ENCODE assay signal across 20 cellular contexts in the genomic region with DNA sequence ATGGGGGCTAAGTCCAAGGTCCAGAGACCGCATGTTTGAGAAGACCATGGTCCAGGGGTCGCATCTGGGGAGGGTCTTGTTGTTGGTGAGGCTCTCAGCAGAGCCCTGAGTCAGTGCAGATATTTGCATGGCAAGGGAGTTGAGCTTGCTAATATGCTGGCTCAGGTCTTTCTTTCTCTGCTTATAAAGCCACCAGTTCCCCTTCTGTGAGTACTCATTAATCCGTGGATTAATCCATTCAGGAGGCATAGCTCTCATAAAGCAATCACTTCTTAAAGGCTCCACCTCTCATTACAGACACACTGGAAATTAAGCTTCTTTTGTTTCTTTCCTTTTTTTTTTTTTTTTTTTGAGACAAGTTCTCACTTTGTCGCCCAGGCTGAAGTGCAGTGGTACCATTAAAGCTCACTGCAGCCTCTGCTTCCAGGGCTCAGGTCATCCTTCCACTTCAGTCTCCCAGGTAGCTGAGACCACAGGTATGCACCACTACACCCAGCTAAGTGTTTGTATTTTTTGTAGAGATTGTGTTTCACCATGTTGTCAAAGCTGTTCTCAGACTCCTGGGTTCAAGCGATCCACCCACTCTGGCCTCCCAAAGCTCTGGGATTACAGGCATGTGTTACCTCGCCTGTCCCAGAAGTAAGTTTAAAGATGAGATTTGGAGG.
"Had no signal": no experiment of that assay in that cellular context is flagged by ENCODE, and none has a peak within 500 bp of the region (broad histone marks: within the 10 kb centered on the region; RNA-seq: fewer than 3 reads in every experiment).

No MANE protein-coding gene starts in this region.

- H3K9me3 ChIP-seq: esophagus muscularis mucosa, gastroesophageal sphincter, mucosa of descending colon, prostate gland, suprapubic skin, transverse colon, vagina had no signal

- ATAC-seq: activated CD4-positive, alpha-beta T cell treated with anti-CD3 and anti-CD28 coated beads for 36 hours; activated CD8-positive, alpha-beta memory T cell treated with anti-CD3 and anti-CD28 coated beads, Interleukin-2, amount 10 ng/mL, durations not matched to agents 7 days and 5 days; gastroesophageal sphincter; heart left ventricle; left ventricle myocardium superior; mucosa of descending colon; right cardiac atrium; stimulated activated naive CD8-positive, alpha-beta T cell treated with anti-CD3 and anti-CD28 coated beads, Interleukin-15, amount 100 ng/mL, for 72 hours; WTC11 had no signal

- H3K36me3 ChIP-seq: cardiac muscle cell, esophagus muscularis mucosa, gastroesophageal sphincter, heart left ventricle, prostate gland, suprapubic skin, transverse colon, vagina had no signal

- DNase-seq: activated CD4-positive, alpha-beta T cell treated with anti-CD3 and anti-CD28 coated beads for 36 hours; activated CD4-positive, alpha-beta T cell treated with anti-CD3 and anti-CD28 coated beads, Interleukin-2, amount 50 U/mL, for 48 hours; activated CD8-positive, alpha-beta memory T cell treated with anti-CD3 and anti-CD28 coated beads, Interleukin-2, amount 10 ng/mL, durations not matched to agents 7 days and 5 days; effector CD8-positive, alpha-beta T cell; heart left ventricle; left ventricle myocardium superior; mucosa of descending colon; naive B cell; right cardiac atrium; stimulated activated CD4-positive, alpha-beta T cell treated with anti-CD3 and anti-CD28 coated beads, Interleukin-2, amount 100 ng/mL, for 48 hours; stimulated activated naive CD8-positive, alpha-beta T cell treated with anti-CD3 and anti-CD28 coated beads, Interleukin-15, amount 100 ng/mL, for 72 hours; transverse colon had no signal

- H3K27me3 ChIP-seq: cardiac muscle cell, esophagus muscularis mucosa, gastroesophageal sphincter, heart left ventricle, suprapubic skin, transverse colon, vagina had no signal

- H3K27ac ChIP-seq: cardiac muscle cell, esophagus muscularis mucosa, gastroesophageal sphincter, heart left ventricle, prostate gland, skin epidermis, suprapubic skin, transverse colon, vagina had no signal

- H3K4me1 ChIP-seq: esophagus muscularis mucosa, gastroesophageal sphincter, heart left ventricle, prostate gland, suprapubic skin, transverse colon, vagina had no signal

- H3K4me3 ChIP-seq: cardiac muscle cell, esophagus muscularis mucosa, gastroesophageal sphincter, heart left ventricle, mucosa of descending colon, prostate gland, skin epidermis, suprapubic skin, transverse colon, vagina had no signal
